Comparison of ENCODE assay signal across 7 cellular contexts in genomic region chr2:87507394-87508054, GRCh38.
A peak's percentile ranks its signal among the peaks of the same experiment; 100 is the strongest.
DNase-seq lines count a peak whose midpoint lies in the region; ATAC-seq and TF ChIP-seq lines count a peak whose summit lies in the region.
"Not testable (repeated sequence)": the region's sequence is repeated elsewhere in the genome, so short reads cannot be mapped to it uniquely, and the experiment has no call there.

No MANE protein-coding gene starts in this region.

- TF ChIP-seq POLR2A in gastroesophageal sphincter (IDR thresholded peaks at IDR 0.05): not testable (repeated sequence)

- CTCF ChIA-PET in Panc1 (lab: Charles Lee): not testable (repeated sequence)

- H3K79me2 ChIP-seq in DND-41 (ENCODE audit: insufficient read depth, low read length): not testable (repeated sequence)
- peaks cover 19% of the 10 kb centered on the region for H3K79me2 ChIP-seq in osteoblast (ENCODE audit: insufficient read depth, low read length)

- not testable (repeated sequence) for BruUV-seq in Panc1 (replicated peaks; lab: Mats Ljungman, UMichigan)

- in situ Hi-C loops in Panc1 (cut with HindIII; ENCODE audit: low pct_unique_long_range_greater_than_20kb, low sequenced_read_pairs): not testable (repeated sequence)

- TF ChIP-seq EP300 in gastroesophageal sphincter (IDR thresholded peaks at IDR 0.05): not testable (repeated sequence)

- intact Hi-C loops in Panc1 (cut with micrococcal nuclease; ENCODE audit: unreplicated experiment); left lung (cut with DNase I): not testable (repeated sequence)

- H3K9ac ChIP-seq in DND-41 (ENCODE audit: low read depth, low read length): not testable (repeated sequence)

- H3K9me3 Mint-ChIP-seq in activated naive CD4-positive, alpha-beta T cell treated with anti-CD3 and anti-CD28 coated beads, Interleukin-2, amount 50 U/mL, for 72 hours: not testable (repeated sequence)

- not testable (repeated sequence) for H3K4me3 ChIP-seq in DND-41 (ENCODE audit: low read depth in 1 of 2, low read length in 2 of 2); Panc1 (ENCODE audit: low read depth in 2 of 2, low read length in 2 of 2); gastroesophageal sphincter; left lung; osteoblast (ENCODE audit: insufficient read depth, low read length)

- H3K36me3 Mint-ChIP-seq in activated naive CD4-positive, alpha-beta T cell treated with anti-CD3 and anti-CD28 coated beads, Interleukin-2, amount 50 U/mL, for 72 hours: not testable (repeated sequence)

- not testable (repeated sequence) for H4K20me1 ChIP-seq in DND-41 (ENCODE audit: insufficient read depth, low read length); osteoblast (ENCODE audit: insufficient read depth, low read length)

- H3K27ac Mint-ChIP-seq in activated naive CD4-positive, alpha-beta T cell treated with anti-CD3 and anti-CD28 coated beads, Interleukin-2, amount 50 U/mL, for 72 hours: peak overlapping the region in 1 of 2 donors; percentile 94

- not testable (repeated sequence) for H3K9me3 ChIP-seq in DND-41 (ENCODE audit: insufficient read depth, low read length, severe bottlenecking); Panc1 (ENCODE audit: control insufficient read depth, insufficient read depth, low read depth, low read length); gastroesophageal sphincter; left lung; osteoblast (ENCODE audit: low read depth, low read length)

- not testable (repeated sequence) for H3K27me3 ChIP-seq in DND-41 (ENCODE audit: insufficient read depth, low read length, poor library complexity); Panc1 (ENCODE audit: control insufficient read depth, insufficient read depth, low read length); gastroesophageal sphincter; left lung; osteoblast (ENCODE audit: insufficient read depth, low read length)

- peak overlapping the region; percentile 69 for H3K27ac ChIP-seq in DND-41 (ENCODE audit: low read length)
- H3K27ac ChIP-seq in Panc1 (ENCODE audit: low read length); gastroesophageal sphincter; left lung: not testable (repeated sequence)
- H3K27ac ChIP-seq in osteoblast (ENCODE audit: low read depth, low read length): peak overlapping the region; percentile 71

- DNase-seq in DND-41; Panc1 (ENCODE audit: low read depth, low spot score); activated naive CD4-positive, alpha-beta T cell treated with anti-CD3 and anti-CD28 coated beads, Interleukin-2, amount 50 U/mL, for 72 hours (ENCODE audit: low spot score in 2 of 2); left lung; osteoblast (ENCODE audit: insufficient read length, low spot score, missing footprints): not testable (repeated sequence)
- peak; percentile 42 for DNase-seq in activated CD4-positive, alpha-beta T cell treated with anti-CD3 and anti-CD28 coated beads, Interleukin-2, amount 50 U/mL, for 1 hour

- H3K4me2 ChIP-seq in DND-41 (ENCODE audit: insufficient read depth, low read length): peak overlapping the region; percentile 45; the same call in 1 of the 2 replicates
- H3K4me2 ChIP-seq in osteoblast (ENCODE audit: insufficient read depth, low read length): not testable (repeated sequence)

- H3K4me1 ChIP-seq in DND-41 (ENCODE audit: insufficient read depth, low read length) (peaks cover 25% of the 10 kb centered on the region), osteoblast (ENCODE audit: insufficient read depth, low read length) (peaks cover 10% of the 10 kb centered on the region)
- H3K4me1 ChIP-seq in Panc1 (ENCODE audit: control insufficient read depth, insufficient read depth, low read length); gastroesophageal sphincter; left lung: not testable (repeated sequence)

- not testable (repeated sequence) for H2AFZ ChIP-seq in DND-41 (ENCODE audit: low read depth, low read length); osteoblast (ENCODE audit: low read length)

- no CpG with 5 or more reads among the region's 9 CpGs for WGBS in gastroesophageal sphincter (ENCODE audit: low coverage in 1 of 2), 2 donors

- not testable (repeated sequence) for H3K36me3 ChIP-seq in DND-41 (ENCODE audit: insufficient read depth, low read length); Panc1 (ENCODE audit: control insufficient read depth, insufficient read depth, low read length); gastroesophageal sphincter; left lung; osteoblast (ENCODE audit: insufficient read depth, low read length)

- POLR2A ChIA-PET in Panc1 (lab: Charles Lee): not testable (repeated sequence)

- not testable (repeated sequence) for TF ChIP-seq CTCF in DND-41 (IDR thresholded peaks at IDR 0.05; ENCODE audit: borderline replicate concordance, extremely low read depth, low read length, poor library complexity, severe bottlenecking); Panc1 (IDR thresholded peaks at IDR 0.05); gastroesophageal sphincter (IDR thresholded peaks at IDR 0.05); left lung (IDR thresholded peaks at IDR 0.05); osteoblast (IDR thresholded peaks at IDR 0.05; ENCODE audit: extremely low read depth, low read depth, low read length)

- peak; percentile 62 for ATAC-seq in DND-41 (ENCODE audit: insufficient read depth, low read depth)
- peak; percentile 39; the same call in 1 of the 2 replicates for ATAC-seq in Panc1
- peak; percentile 4 to 46 for ATAC-seq in activated naive CD4-positive, alpha-beta T cell treated with anti-CD3 and anti-CD28 coated beads, Interleukin-2, amount 50 U/mL, for 72 hours
- ATAC-seq in gastroesophageal sphincter: peak; percentile 36
- peak; percentile 50 for ATAC-seq in left lung
